ENCODE assay signal across 9 cellular contexts in the genomic region with DNA sequence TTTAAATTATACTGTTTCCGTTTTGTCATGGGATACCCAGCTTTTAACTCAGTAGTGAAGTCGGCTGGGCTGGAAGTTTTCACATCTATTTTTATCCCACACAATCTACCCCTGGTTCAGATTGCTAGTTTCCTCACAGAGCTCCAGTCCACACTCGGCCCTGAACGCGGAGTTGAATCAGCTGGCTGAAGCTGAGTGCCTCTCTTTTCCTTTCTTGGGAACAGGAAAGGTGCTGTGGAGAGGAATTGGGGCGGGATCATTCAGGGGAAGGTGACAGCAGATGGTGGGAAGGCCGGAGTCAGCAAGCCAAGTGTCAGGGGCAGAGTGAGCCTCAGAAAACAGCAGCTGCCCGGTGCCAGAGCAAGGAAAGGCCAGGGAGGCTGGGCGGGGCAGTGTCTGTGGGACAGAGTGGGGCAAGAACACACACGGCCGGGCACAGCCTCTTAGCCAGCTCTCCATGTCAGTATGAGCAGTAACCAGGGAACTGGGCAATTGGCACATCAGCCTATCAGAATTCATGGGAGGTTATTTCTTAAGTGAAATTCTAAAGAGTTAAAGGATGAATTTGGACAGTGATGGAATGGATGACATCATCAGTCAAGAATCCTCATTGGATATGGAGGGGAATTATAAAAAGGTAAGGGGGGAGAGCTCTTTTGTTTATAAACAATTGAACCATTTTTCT. TPM values are rescaled to one million over a fixed set of nuclear protein-coding genes. Genes with fewer than 3 reads are reported as not detected.
DNase-seq lines count a peak whose midpoint lies in the region; ATAC-seq, FAIRE-seq and TF ChIP-seq lines count a peak whose summit lies in the region.
"Had no signal": no experiment of that assay in that cellular context is flagged by ENCODE, and none has a peak within 500 bp of the region (broad histone marks: within the 10 kb centered on the region; RNA-seq: fewer than 3 reads in every experiment).

No MANE protein-coding gene starts in this region.

- H2BK15ac ChIP-seq in IMR-90 (ENCODE audit: low read depth, low read length), result peak overlapping the region; percentile 5; the same call in 2 of the 3 replicates
- no peak overlapping the region for H2BK15ac ChIP-seq in H1 (ENCODE audit: low read length)

- H3K27ac Mint-ChIP-seq in Caco-2 (ENCODE audit: unreplicated experiment) (peak overlapping the region; percentile 9), mesothelial cell of epicardium (peak overlapping the region; percentile 96)

- DNase-seq in Caco-2 (no peak), IMR-90 (peak; percentile 56), H1 (ENCODE audit: low read depth in 1 of 2, low spot score in 2 of 2) (no peak), mesothelial cell of epicardium (ENCODE audit: low spot score in 2 of 2, unreplicated experiment in 2 of 2) (no peak), GM12892 (ENCODE audit: insufficient read length) (no peak)
- DNase-seq in stimulated activated naive CD8-positive, alpha-beta T cell treated with anti-CD3 and anti-CD28 coated beads, Interleukin-15, Interleukin-2, amounts not matched to agents 100 U/mL and 50 U/mL, for 24 hours, result no peak

- no peaks in the 10 kb centered on the region for H3K9me3 ChIP-seq in Caco-2
- no peaks in the 10 kb centered on the region for H3K9me3 ChIP-seq in IMR-90 (ENCODE audit: control insufficient read depth, insufficient read depth, low read length)
- H3K9me3 ChIP-seq in H1 (ENCODE audit: insufficient read depth in 2 of 2, low read depth in 1 of 2, low read length in 1 of 2), result peaks cover 3 to 5% of the 10 kb centered on the region in 2 experiments; a peak in 2 of 4 replicates

- H3K27me3 Mint-ChIP-seq in Caco-2 (ENCODE audit: insufficient read depth, unreplicated experiment), result no peaks in the 10 kb centered on the region
- H3K27me3 Mint-ChIP-seq in mesothelial cell of epicardium (ENCODE audit: low read depth), result no peaks in the 10 kb centered on the region

- POLR2A ChIA-PET in Caco-2 (lab: Charles Lee) (no interaction called here), IMR-90 (lab: Charles Lee; ENCODE audit: unreplicated experiment) (no interaction called here), H1 (lab: Charles Lee; ENCODE audit: partially characterized antibody) (interaction anchor here (5.2 kb wide), 1 partner anchor 13 kb away, joined by 23 read pairs; a partner anchor contains a TSS)

- H3K4ac ChIP-seq in IMR-90 (ENCODE audit: low read depth, low read length), result peak overlapping the region; percentile 82
- peak overlapping the region; percentile 12 for H3K4ac ChIP-seq in H1 (replicated peaks; ENCODE audit: insufficient read length, low read depth, low read length)

- FAIRE-seq in H1 (lab: Jason Lieb, UNC), result no peak
- FAIRE-seq in GM12892 (lab: Jason Lieb, UNC), result no peak

- intact Hi-C loops in Caco-2 (cut with micrococcal nuclease; ENCODE audit: unreplicated experiment) (no loop called here), IMR-90 (cut with micrococcal nuclease) (loop anchor here (1.0 kb wide), 1 partner anchor 9 kb away; no protein-coding TSS in a partner anchor)

- no peak for TF ChIP-seq EP300 in H1 (IDR thresholded peaks at IDR 0.05; ENCODE audit: borderline replicate concordance in 1 of 2, low read depth in 2 of 2, low read length in 2 of 2)

- peak overlapping the region; percentile 97 for H3K18ac ChIP-seq in IMR-90 (ENCODE audit: low read depth, low read length)
- H3K18ac ChIP-seq in H1 (ENCODE audit: extremely low read depth, low read length), result peak overlapping the region; percentile 22; the same call in 1 of the 2 replicates

- peak overlapping the region; percentile 11 for H2AK9ac ChIP-seq in IMR-90 (replicated peaks; ENCODE audit: low read depth, low read length, poor library complexity)

- 28% methylated on average over 5 of the region's 11 CpGs; no CpG with 5 or more reads in 1 of the 2 experiments for WGBS in IMR-90 (ENCODE audit: extremely low coverage in 2 of 2, insufficient read length in 1 of 2), 2 experiments
- WGBS in H1 (ENCODE audit: extremely low coverage in 1 of 2, insufficient coverage in 1 of 2, insufficient read length in 1 of 2, insufficient replicate concordance in 2 of 2, low coverage in 1 of 2, low lambda C conversion rate in 2 of 2, missing lambda C conversion rate in 1 of 2), 2 experiments, result 57% methylated on average over 11 of the region's 11 CpGs; no CpG with 5 or more reads in 1 of the 2 experiments

- peak overlapping the region; percentile 65 for H3K56ac ChIP-seq in IMR-90 (ENCODE audit: extremely low read depth, insufficient read depth, low read length)
- no peak overlapping the region for H3K56ac ChIP-seq in H1 (replicated peaks; ENCODE audit: insufficient read length, low read depth, low read length)

- peaks cover 0 to 40% of the 10 kb centered on the region in 2 experiments; a peak in 2 of 4 replicates for H3K79me2 ChIP-seq in H1 (ENCODE audit: control insufficient read depth in 1 of 2, insufficient read depth in 2 of 2, low read length in 2 of 2)

- ATAC-seq in IMR-90 (ENCODE audit: low read depth), result peak; percentile 19
- no peak for ATAC-seq in GM21447 (IDR thresholded peaks at IDR 0.05; ENCODE audit: unreplicated experiment)
- no peak for ATAC-seq in GM19452 (IDR thresholded peaks at IDR 0.05; ENCODE audit: unreplicated experiment)
- no peak for ATAC-seq in stimulated activated naive CD8-positive, alpha-beta T cell treated with anti-CD3 and anti-CD28 coated beads, Interleukin-15, Interleukin-2, amounts not matched to agents 100 U/mL and 50 U/mL, for 24 hours

- BruUV-seq in Caco-2 (replicated peaks; lab: Mats Ljungman, UMichigan) (no TSS peak), IMR-90 (replicated peaks; lab: Mats Ljungman, UMichigan) (no TSS peak)

- peaks cover 8% of the 10 kb centered on the region; the same call in 1 of the 2 replicates for H4K20me1 ChIP-seq in IMR-90 (ENCODE audit: insufficient read depth, low read length)
- H4K20me1 ChIP-seq in H1 (replicated peaks in 1 of 2; ENCODE audit: control insufficient read depth in 1 of 2, insufficient read depth in 2 of 2, low read length in 2 of 2), result no peaks in the 10 kb centered on the region

- H3K79me1 ChIP-seq in IMR-90 (ENCODE audit: low read depth in 1 of 2, low read length in 2 of 2) (peaks cover 28 to 65% of the 10 kb centered on the region in 2 experiments), H1 (ENCODE audit: low read depth, low read length) (peaks cover 7% of the 10 kb centered on the region; the same call in 1 of the 2 replicates)

- H4K91ac ChIP-seq in IMR-90 (ENCODE audit: insufficient read depth, low read depth, low read length) (peak overlapping the region; percentile 80), H1 (replicated peaks; ENCODE audit: insufficient read length, low read length) (no peak overlapping the region)

- H2BK120ac ChIP-seq in IMR-90 (ENCODE audit: low read depth, low read length), result peak overlapping the region; percentile 89
- no peak overlapping the region for H2BK120ac ChIP-seq in H1 (replicated peaks; ENCODE audit: low read depth, low read length)

- peak overlapping the region; percentile 76 for H3K4me2 ChIP-seq in IMR-90 (ENCODE audit: low read depth, low read length)
- peak overlapping the region; percentile 42 to 58 for H3K4me2 ChIP-seq in H1 (ENCODE audit: insufficient read depth in 1 of 2, low read depth in 2 of 2, low read length in 2 of 2)

- H4K8ac ChIP-seq in IMR-90 (ENCODE audit: low read depth in 2 of 2, low read length in 2 of 2) (peak overlapping the region in 1 of 2 experiments; percentile 82; a peak in 2 of 4 replicates), H1 (ENCODE audit: extremely low read depth, insufficient read depth, low read length) (no peak overlapping the region)

- H4K5ac ChIP-seq in IMR-90 (ENCODE audit: low read depth, low read length) (peak overlapping the region; percentile 73), H1 (ENCODE audit: insufficient read length, low read depth, low read length) (no peak overlapping the region)

- H3K23me2 ChIP-seq in H1 (ENCODE audit: low read depth, low read length), result no peaks in the 10 kb centered on the region

- H3K27me3 ChIP-seq in Caco-2 (replicated peaks; ENCODE audit: control insufficient read depth, insufficient read depth, low read length) (no peaks in the 10 kb centered on the region), IMR-90 (ENCODE audit: control insufficient read depth, insufficient read depth, low read length) (no peaks in the 10 kb centered on the region), H1 (replicated peaks in 1 of 4; ENCODE audit: control insufficient read depth in 3 of 4, extremely low read depth in 1 of 4, insufficient read depth in 3 of 4, low read length in 3 of 4) (no peaks in the 10 kb centered on the region)

- peak overlapping the region; percentile 68 for H3K27ac ChIP-seq in IMR-90 (ENCODE audit: insufficient read depth, low read length)
- peak overlapping the region; percentile 51; the same call in 1 of the 2 replicates for H3K27ac ChIP-seq in H1 (ENCODE audit: low read depth, low read length)

- H2AK5ac ChIP-seq in IMR-90 (ENCODE audit: low read depth, low read length) (peak overlapping the region; percentile 37), H1 (ENCODE audit: low read depth, low read length) (no peak overlapping the region)

- H3K36me3 ChIP-seq in Caco-2 (ENCODE audit: control insufficient read depth, insufficient read depth, low read length), result no peaks in the 10 kb centered on the region
- H3K36me3 ChIP-seq in IMR-90 (ENCODE audit: control insufficient read depth, insufficient read depth, low read length), result no peaks in the 10 kb centered on the region
- H3K36me3 ChIP-seq in H1 (ENCODE audit: control insufficient read depth in 2 of 4, insufficient read depth in 4 of 4, low read length in 3 of 4), result 0 out of 8 replicates have a peak, but pooled peaks cover 0 to 3% (median 0%) of the 10 kb centered on the region in 4 experiments

- TF ChIP-seq POLR2A in IMR-90 (IDR thresholded peaks at IDR 0.05; ENCODE audit: low read depth, low read length) (0 out of 2 replicates have a peak, but pooled peaks have one; percentile 25), H1 (IDR thresholded peaks at IDR 0.05; ENCODE audit: control extremely low read depth in 1 of 2, low read depth in 2 of 2, low read length in 2 of 2) (0 out of 3 replicates have a peak, but pooled peaks of 1 of the 2 experiments have one; percentile 28), GM12892 (IDR thresholded peaks at IDR 0.05; ENCODE audit: low read depth, low read length) (no peak)

- H3K4me1 ChIP-seq in Caco-2, result peaks cover 46% of the 10 kb centered on the region
- peaks cover 19% of the 10 kb centered on the region for H3K4me1 ChIP-seq in IMR-90 (ENCODE audit: control insufficient read depth, insufficient read depth, low read length)
- peaks cover 0 to 10% (median 6%) of the 10 kb centered on the region in 4 experiments; a peak in 5 of 7 replicates for H3K4me1 ChIP-seq in H1 (replicated peaks in 1 of 4; ENCODE audit: control insufficient read depth in 3 of 4, insufficient read depth in 4 of 4, low read length in 3 of 4)

- no peaks in the 10 kb centered on the region for H3K36me3 Mint-ChIP-seq in Caco-2 (ENCODE audit: insufficient read depth, unreplicated experiment)
- no peaks in the 10 kb centered on the region for H3K36me3 Mint-ChIP-seq in mesothelial cell of epicardium

- TF ChIP-seq CTCF in Caco-2 (IDR thresholded peaks at IDR 0.05; ENCODE audit: insufficient read depth in 1 of 2, low read depth in 1 of 2, low read length in 1 of 2, severe bottlenecking in 1 of 2, unreplicated experiment in 1 of 2) (no peak), IMR-90 (conservative IDR thresholded peaks at IDR 0.05; ENCODE audit: low read depth, low read length) (no peak), H1 (IDR thresholded peaks at IDR 0.05; ENCODE audit: control extremely low read depth in 1 of 3, insufficient read depth in 1 of 3, low read depth in 1 of 3, low read length in 3 of 3) (no peak), mesothelial cell of epicardium (IDR thresholded peaks at IDR 0.05; ENCODE audit: unreplicated experiment) (no peak)

- peaks cover 14% of the 10 kb centered on the region for H3K9me1 ChIP-seq in IMR-90 (ENCODE audit: insufficient read depth, low read length)

- H3K4me3 Mint-ChIP-seq in Caco-2 (ENCODE audit: unreplicated experiment) (no peak overlapping the region), mesothelial cell of epicardium (peak overlapping the region; percentile 45)
- H3K4me3 Mint-ChIP-seq: central memory CD8-positive, alpha-beta T cell had no signal

- peak overlapping the region; percentile 71 for H3K23ac ChIP-seq in IMR-90 (ENCODE audit: low read depth, low read length)
- H3K23ac ChIP-seq in H1 (ENCODE audit: insufficient read length), result no peak overlapping the region

- H3K4me3 ChIP-seq in Caco-2 (ENCODE audit: low read depth, low read length) (no peak overlapping the region), IMR-90 (ENCODE audit: insufficient read depth, low read depth, low read length) (peak overlapping the region; percentile 21; the same call in 1 of the 2 replicates), H1 (ENCODE audit: extremely low read depth in 1 of 4, insufficient read depth in 2 of 4, low read depth in 3 of 4, low read length in 4 of 4) (peak overlapping the region in 1 of 4 experiments; percentile 1; a peak in 1 of 8 replicates)

- H3K9me3 Mint-ChIP-seq in Caco-2 (ENCODE audit: unreplicated experiment) (no peaks in the 10 kb centered on the region), mesothelial cell of epicardium (no peaks in the 10 kb centered on the region)
- H3K9me3 Mint-ChIP-seq: central memory CD8-positive, alpha-beta T cell had no signal

- CTCF ChIA-PET in Caco-2 (lab: Charles Lee) (no interaction called here), IMR-90 (lab: Yijun Ruan, JAX) (interaction anchor here (1.1 to 3.3 kb wide), 2 partner anchors 17 to 32 kb away, joined by 3 to 14 read pairs; no protein-coding TSS in a partner anchor), H1 (lab: Charles Lee; ENCODE audit: partially characterized antibody) (interaction anchor here (1.1 to 4.7 kb wide), 6 partner anchors 9 to 151 kb away, joined by 3 to 20 read pairs (median 6); no protein-coding TSS in a partner anchor)

- H2BK5ac ChIP-seq in IMR-90 (ENCODE audit: low read depth, low read length, poor library complexity, severe bottlenecking) (peak overlapping the region; percentile 91), H1 (ENCODE audit: low read depth, low read length) (0 out of 2 replicates have a peak overlapping the region, but pooled peaks have one; percentile 39)

- dilution Hi-C loops in IMR-90 (cut with HindIII; ENCODE audit: low sequenced_read_pairs, unreplicated experiment), result no loop called here

- no peak for TF ChIP-seq RAD21 in IMR-90 (IDR thresholded peaks at IDR 0.05; ENCODE audit: low read length)
- no peak for TF ChIP-seq RAD21 in H1 (IDR thresholded peaks at IDR 0.05 in 1 of 2, conservative IDR thresholded peaks at IDR 0.05 in 1 of 2; ENCODE audit: low read depth in 2 of 2, low read length in 2 of 2)

- peak overlapping the region; percentile 50; the same call in 1 of the 2 replicates for H2BK12ac ChIP-seq in H1 (ENCODE audit: low read depth, low read length)

- peak overlapping the region; percentile 75 for H2AFZ ChIP-seq in IMR-90 (replicated peaks; ENCODE audit: low read length, poor library complexity)
- no peak overlapping the region for H2AFZ ChIP-seq in H1 (ENCODE audit: low read length)

- H2BK20ac ChIP-seq in IMR-90 (ENCODE audit: low read depth, low read length), result peak overlapping the region; percentile 60
- no peak overlapping the region for H2BK20ac ChIP-seq in H1 (ENCODE audit: low read length)

- in situ Hi-C loops in IMR-90 (cut with MboI; ENCODE audit: low sequenced_read_pairs), result no loop called here

- peak overlapping the region; percentile 67 for H3K9ac ChIP-seq in IMR-90 (ENCODE audit: low read depth, low read length)
- H3K9ac ChIP-seq in H1 (replicated peaks in 1 of 4; ENCODE audit: extremely low read depth in 1 of 4, low read depth in 3 of 4, low read length in 3 of 4), result no peak overlapping the region

- H3K4me1 Mint-ChIP-seq in Caco-2 (ENCODE audit: low read depth, unreplicated experiment) (peaks cover 20% of the 10 kb centered on the region), mesothelial cell of epicardium (peaks cover 59% of the 10 kb centered on the region)
- H3K4me1 Mint-ChIP-seq: central memory CD8-positive, alpha-beta T cell had no signal

- H3K14ac ChIP-seq in IMR-90 (replicated peaks; ENCODE audit: low read depth, low read length) (peak overlapping the region; percentile 74), H1 (ENCODE audit: insufficient read length) (no peak overlapping the region)

RNA-seq across cellular contexts. Expression of a gene that starts 13.3 kb away (rescaled TPM):
- total RNA-seq in Caco-2 (2022) (3.0 and 3.4 TPM in 2 replicates), IMR-90 (2012; rRNA removed) (5.0 and 5.4 TPM in 2 replicates), mesothelial cell of epicardium (9.2 to 10.6 TPM (median 9.8 TPM) in 3 replicates)
- polyA plus RNA-seq in IMR-90 (2012; rRNA removed) (2.8 and 3.9 TPM in 2 replicates), H1 (2011; rRNA removed) (10.1 and 13.5 TPM in 2 replicates)
- polyA plus RNA-seq in IMR-90 (2012; cell fraction: cytosol; rRNA removed), result 0.21 and 0.57 TPM in 2 replicates
- polyA plus RNA-seq in IMR-90 (2012; cell fraction: nucleus; rRNA removed; ENCODE audit: low replicate concordance), result 3.5 and 19.4 TPM in 2 replicates
- 5.3 and 5.9 TPM in 2 replicates for total RNA-seq in H1 (2021; fragmentation: NEBNext Ultra II Directional; extraction: Animal tissue kit (Norgen Biotek cat#: 25700))
- 11.4 TPM for polyA plus RNA-seq in H1 (2011; cell fraction: cytosol; rRNA removed)
- 13.7 TPM for polyA plus RNA-seq in H1 (2011; cell fraction: nucleus; rRNA removed)
- polyA plus RNA-seq in H1 (2012, experiment 1 of 2), result 13.8 to 16.6 TPM (median 15.5 TPM) in 4 replicates
- 1.2 TPM for polyA plus RNA-seq in H1 (2012, experiment 2 of 2)
- polyA plus RNA-seq in H1 (2013, experiment 1 of 2), result 7.2 TPM
- polyA plus RNA-seq in H1 (2013, experiment 2 of 2), result 7.1 TPM
- polyA minus RNA-seq in H1 (2011; rRNA and poly(A)+ RNA removed), result 12.2 and 15.7 TPM in 2 replicates
- 7.5 TPM for polyA minus RNA-seq in H1 (2011; cell fraction: cytosol; rRNA and poly(A)+ RNA removed)
- 26.4 TPM for polyA minus RNA-seq in H1 (2011; cell fraction: nucleus; rRNA and poly(A)+ RNA removed)
- 0.42 TPM for polyA plus RNA-seq in GM12892 (2012; ENCODE audit: missing spikeins)
